ENCODE assay signal across 8 cellular contexts in the genomic region with DNA sequence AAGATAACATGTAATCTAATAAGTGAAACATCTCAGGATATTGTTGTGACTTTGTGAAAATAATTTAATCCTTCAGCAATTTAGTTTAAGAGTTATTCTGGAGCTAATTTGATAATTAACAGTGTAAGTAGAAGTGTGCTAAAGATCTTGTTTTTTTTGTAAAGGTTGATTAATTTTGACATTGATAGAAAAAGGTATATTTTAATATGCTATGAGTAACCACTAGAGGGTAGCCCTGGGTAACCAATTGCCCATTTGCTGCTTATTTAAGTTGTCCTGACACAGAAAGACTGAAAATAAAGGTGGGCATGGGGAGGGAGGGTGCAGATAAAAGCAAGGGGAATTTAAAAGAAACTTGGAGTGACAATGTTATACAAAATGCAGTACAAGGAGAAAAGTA.
DNase-seq lines count a peak whose midpoint lies in the region; ATAC-seq, FAIRE-seq and TF ChIP-seq lines count a peak whose summit lies in the region.
"Not testable (repeated sequence)": the region's sequence is repeated elsewhere in the genome, so short reads cannot be mapped to it uniquely, and the experiment has no call there.

No MANE protein-coding gene starts in this region.

- not testable (repeated sequence) for H3K9me3 Mint-ChIP-seq in HFFc6; chondrocyte (ENCODE audit: low read depth)

- H4K20me1 ChIP-seq in Loucy (ENCODE audit: insufficient read depth, low read length, poor library complexity, severe bottlenecking); SK-N-SH (ENCODE audit: insufficient read depth); neural cell (ENCODE audit: insufficient read depth): not testable (repeated sequence)

- H3K27ac ChIP-seq in SK-N-SH (ENCODE audit: low read depth in 2 of 2, low read length in 1 of 2); foreskin keratinocyte; neural cell (ENCODE audit: low read length): not testable (repeated sequence)

- TF ChIP-seq RAD21 in SK-N-SH (IDR thresholded peaks at IDR 0.05; ENCODE audit: low read length), result peak; percentile 50
- not testable (repeated sequence) for TF ChIP-seq RAD21 in neural cell (conservative IDR thresholded peaks at IDR 0.05)

- H3K9me2 ChIP-seq in Loucy (replicated peaks; ENCODE audit: low read depth, low read length); SK-N-SH; neural cell (ENCODE audit: insufficient read depth, low read length): not testable (repeated sequence)

- CTCF ChIA-PET in SK-N-SH (lab: Yijun Ruan, JAX), result interaction anchor here (0.6 kb wide), 1 partner anchor 660 kb away, joined by 3 read pairs; no protein-coding TSS in a partner anchor

- H3K4me2 ChIP-seq in Loucy (ENCODE audit: low read depth, low read length, poor library complexity, severe bottlenecking); SK-N-SH; neural cell (ENCODE audit: low read length): not testable (repeated sequence)

- not testable (repeated sequence) for H2AFZ ChIP-seq in Loucy (ENCODE audit: low read length); SK-N-SH (ENCODE audit: low read depth); neural cell (ENCODE audit: low read depth, low read length)

- H3K4me1 Mint-ChIP-seq in HFFc6 (ENCODE audit: low read depth); chondrocyte (ENCODE audit: low read depth): not testable (repeated sequence)

- not testable (repeated sequence) for H3K27me3 Mint-ChIP-seq in HFFc6 (ENCODE audit: insufficient read depth); chondrocyte (ENCODE audit: low read depth)

- H3K27ac Mint-ChIP-seq in HFFc6; chondrocyte (ENCODE audit: unreplicated experiment): not testable (repeated sequence)

- not testable (repeated sequence) for H3K4me1 ChIP-seq in Loucy (ENCODE audit: insufficient read depth, low read length, poor library complexity, severe bottlenecking); SK-N-SH (ENCODE audit: control insufficient read depth in 1 of 2, insufficient read depth in 2 of 2, low read depth in 1 of 2, low read length in 1 of 2); foreskin keratinocyte

- not testable (repeated sequence) for H3K36me3 Mint-ChIP-seq in HFFc6 (ENCODE audit: low read depth); chondrocyte (ENCODE audit: low read depth)

- H3K4me3 Mint-ChIP-seq in HFFc6; chondrocyte (ENCODE audit: unreplicated experiment): not testable (repeated sequence)

- not testable (repeated sequence) for H3K36me3 ChIP-seq in Loucy (ENCODE audit: insufficient read depth, low read length); SK-N-SH (replicated peaks in 1 of 2; ENCODE audit: control insufficient read depth in 1 of 2, insufficient read depth in 2 of 2, low read length in 1 of 2); neural cell (ENCODE audit: insufficient read depth, low read length)

- H3K9ac ChIP-seq in Loucy (ENCODE audit: low read depth, low read length, poor library complexity, severe bottlenecking); SK-N-SH; neural cell (ENCODE audit: low read length): not testable (repeated sequence)

- not testable (repeated sequence) for H3K9me3 ChIP-seq in Loucy (ENCODE audit: insufficient read depth, low read depth, low read length); SK-N-SH; neural cell (ENCODE audit: low read length)

- not testable (repeated sequence) for H3K79me2 ChIP-seq in Loucy (ENCODE audit: insufficient read depth, low read length); SK-N-SH (ENCODE audit: insufficient read depth); neural cell (replicated peaks; ENCODE audit: insufficient read depth, low read length)

- not testable (repeated sequence) for H3K27me3 ChIP-seq in Loucy (ENCODE audit: insufficient read depth, low read length, poor library complexity, severe bottlenecking); SK-N-SH (ENCODE audit: insufficient read depth); foreskin keratinocyte; neural cell (ENCODE audit: insufficient read depth, low read depth, low read length)

- DNase-seq in ELR (ENCODE audit: low read depth), result peak; percentile 9
- DNase-seq in HFFc6; SK-N-SH; chondrocyte (ENCODE audit: low spot score); foreskin keratinocyte: not testable (repeated sequence)

- TF ChIP-seq CTCF in HFFc6 (IDR thresholded peaks at IDR 0.05) (peak; percentile 65), Loucy (conservative IDR thresholded peaks at IDR 0.05; ENCODE audit: low read length) (peak; percentile 49), SK-N-SH (IDR thresholded peaks at IDR 0.05) (peak; percentile 56), chondrocyte (IDR thresholded peaks at IDR 0.05) (peak; percentile 75), foreskin keratinocyte (conservative IDR thresholded peaks at IDR 0.05) (peak; percentile 57), neural cell (IDR thresholded peaks at IDR 0.05; ENCODE audit: poor library complexity, severe bottlenecking) (peak; percentile 29)

- POLR2A ChIA-PET in SK-N-SH (lab: Yijun Ruan, JAX), result not testable (repeated sequence)

- not testable (repeated sequence) for H3F3A ChIP-seq in Loucy (ENCODE audit: low read depth); SK-N-SH (replicated peaks; ENCODE audit: insufficient read depth); neural cell (ENCODE audit: insufficient read depth, low read length, poor library complexity, severe bottlenecking)

- FAIRE-seq in A204.1 (lab: Jason Lieb, UNC), result peak; percentile 98

- not testable (repeated sequence) for TF ChIP-seq EP300 in SK-N-SH (IDR thresholded peaks at IDR 0.05; ENCODE audit: borderline replicate concordance in 1 of 2, low read depth in 1 of 2, low read length in 1 of 2); neural cell (conservative IDR thresholded peaks at IDR 0.05; ENCODE audit: poor library complexity, severe bottlenecking)

- not testable (repeated sequence) for H3K4me3 ChIP-seq in Loucy (ENCODE audit: low read length, poor library complexity, severe bottlenecking); SK-N-SH (ENCODE audit: low read depth in 2 of 2, low read length in 1 of 2); neural cell (ENCODE audit: low read length)

- peak; percentile 34 for ATAC-seq in foreskin keratinocyte
